In genomic region chrX:47523297-47523696, GRCh38 we compare ENCODE assay signal across 7 cellular contexts. TPM values are rescaled to one million over a fixed set of nuclear protein-coding genes. Genes with fewer than 3 reads are reported as not detected.
DNase-seq lines count a peak whose midpoint lies in the region; ATAC-seq and TF ChIP-seq lines count a peak whose summit lies in the region.

No MANE protein-coding gene starts in this region.

- POLR2A ChIA-PET in WTC11 (lab: Charles Lee) = interaction anchor here (1.2 kb wide), 1 partner anchor 332 kb away, joined by 6 read pairs; no protein-coding TSS in a partner anchor

- H3K4me2 ChIP-seq in mammary epithelial cell (ENCODE audit: insufficient read depth, low read depth, low read length) = peak overlapping the region; percentile 69

- H3K4me3 ChIP-seq in mammary epithelial cell (replicated peaks in 1 of 3; ENCODE audit: insufficient read depth in 1 of 3, low read depth in 2 of 3, low read length in 3 of 3) = peak overlapping the region; percentile 24 to 53 (median 48)

- no peak overlapping the region for H3K27ac Mint-ChIP-seq in WTC11

- BruUV-seq in mammary epithelial cell (replicated peaks; lab: Mats Ljungman, UMichigan) = no TSS peak

- H3K27me3 Mint-ChIP-seq in WTC11 (ENCODE audit: low read depth) = peaks cover 9% of the 10 kb centered on the region

- in situ Hi-C loops in GM13976 (cut with MboI; ENCODE audit: low sequenced_read_pairs, unreplicated experiment) (loop anchor here (10.0 kb wide), 1 partner anchor 328 kb away; the partner anchor contains the start of gene UBA1), mammary epithelial cell (cut with MboI; ENCODE audit: low sequenced_read_pairs in 2 of 2) (no loop called here)

- no peak overlapping the region for H3K9ac ChIP-seq in mammary epithelial cell (ENCODE audit: insufficient read depth, low read length)

- H3K9me3 Mint-ChIP-seq in WTC11 = no peaks in the 10 kb centered on the region

- H4K20me1 ChIP-seq in mammary epithelial cell (ENCODE audit: insufficient read depth, low read length) = no peaks in the 10 kb centered on the region

- H3K79me2 ChIP-seq in mammary epithelial cell (ENCODE audit: insufficient read depth, low read length) = no peaks in the 10 kb centered on the region

- dilution Hi-C loops in mammary epithelial cell (cut with HindIII; ENCODE audit: low sequenced_read_pairs) = loop anchor here (10.0 kb wide), 2 partner anchors 62 to 328 kb away; partner anchors contain the start of genes TIMP1 and UBA1

- 13% methylated on average over 16 of the region's 33 CpGs for WGBS in mammary epithelial cell (ENCODE audit: low coverage, missing lambda C conversion rate)

- H3K36me3 Mint-ChIP-seq in WTC11 = no peaks in the 10 kb centered on the region

- ATAC-seq in HG02885 (IDR thresholded peaks at IDR 0.05; ENCODE audit: poor library complexity, unreplicated experiment) (peak; percentile 93), WTC11 (peak; percentile 98)

- DNase-seq in GM13976 (ENCODE audit: low spot score) (peak; percentile 88), NCI-H2171 (lab: John Stamatoyannopoulos, UW) (peak; percentile 30), WTC11 (ENCODE audit: low spot score) (peak; percentile 83), mammary epithelial cell (peak; percentile 36), inferior parietal cortex (ENCODE audit: extremely low spot score) (peak; percentile 76)
- peak; percentile 55 to 76 for DNase-seq in stimulated activated CD4-positive, alpha-beta T cell treated with anti-CD3 and anti-CD28 coated beads, Interleukin-12 subunit alpha, Interleukin-12 subunit beta, amount 100 ng/mL, for 24 hours (ENCODE audit: low read depth in 2 of 2)

- CTCF ChIA-PET in WTC11 (lab: Charles Lee) (interaction anchor here (0.6 to 3.7 kb wide), 31 partner anchors 8 to 434 kb away, joined by 3 to 45 read pairs (median 4); partner anchors contain the start of genes NDUFB11, RBM10 and ZNF81), mammary epithelial cell (lab: Charles Lee; ENCODE audit: low non-redundant PET) (interaction anchor here (0.6 to 1.0 kb wide), 2 partner anchors 26 to 228 kb away, joined by 3 to 7 read pairs; no protein-coding TSS in a partner anchor)

- 0 out of 2 replicates have a peak, but pooled peaks cover 3% of the 10 kb centered on the region for H3K4me1 Mint-ChIP-seq in WTC11

- TF ChIP-seq CTCF in GM13976 (IDR thresholded peaks at IDR 0.05; ENCODE audit: borderline replicate concordance, control extremely low read depth, extremely low read depth, insufficient read depth, missing control alignments) (peak; percentile 69), WTC11 (IDR thresholded peaks at IDR 0.05) (peak; percentile 69), mammary epithelial cell (conservative IDR thresholded peaks at IDR 0.05 in 1 of 2, IDR thresholded peaks at IDR 0.05 in 1 of 2; ENCODE audit: extremely low read depth in 1 of 2, insufficient read depth in 1 of 2, low read depth in 1 of 2, low read length in 2 of 2) (peak; percentile 50 to 78)

- peak overlapping the region; percentile 71 for H3K4me3 Mint-ChIP-seq in WTC11

- H3K27me3 ChIP-seq in mammary epithelial cell (ENCODE audit: insufficient read depth, low read length) = no peaks in the 10 kb centered on the region

- intact Hi-C loops in mammary epithelial cell (cut with micrococcal nuclease) = loop anchor here (1.0 to 5.0 kb wide), 4 partner anchors 26 to 330 kb away; partner anchors contain the start of genes UBA1 and ZNF41

- peaks cover 3% of the 10 kb centered on the region for H3K4me1 ChIP-seq in mammary epithelial cell (ENCODE audit: insufficient read depth, low read length)

- H3K27ac ChIP-seq in mammary epithelial cell (ENCODE audit: insufficient read depth, low read depth, low read length) = no peak overlapping the region

- H2AFZ ChIP-seq in mammary epithelial cell (ENCODE audit: low read depth, low read length) = peak overlapping the region; percentile 85

- H3K9me3 ChIP-seq in mammary epithelial cell (replicated peaks; ENCODE audit: insufficient read depth, low read length) = no peaks in the 10 kb centered on the region

- no peaks in the 10 kb centered on the region for H3K36me3 ChIP-seq in mammary epithelial cell (ENCODE audit: insufficient read depth, low read length)

TF ChIP-seq in WTC11, 78 proteins besides CTCF, POLR2A, EP300 and RAD21:
- TF ChIP-seq SP1 (CRISPR knock-in tag; conservative IDR thresholded peaks at IDR 0.05) (peak; percentile 63), CREM (CRISPR knock-in tag; IDR thresholded peaks at IDR 0.05) (no peak)

RNA-seq across cellular contexts. Expression of gene ARAF, which starts 37.7 kb away (rescaled TPM):
- total RNA-seq in WTC11 (2021) (52.5 to 55.8 TPM (median 55.1 TPM) in 3 replicates), mammary epithelial cell (10 to 100 TPM; 15.8 to 48.6 TPM)
- polyA plus RNA-seq in mammary epithelial cell = 36.9 TPM
- 35.6 TPM for polyA minus RNA-seq in mammary epithelial cell

RNA-seq across cellular contexts. Expression of gene ZNF41, which starts 40.3 kb away (rescaled TPM):
- total RNA-seq in WTC11 (2021) (4.9 to 6.7 TPM (median 6.6 TPM) in 3 replicates), mammary epithelial cell (1 to 10 TPM; 6.0 to 9.5 TPM)
- 3.5 TPM for polyA plus RNA-seq in mammary epithelial cell
- 7.2 TPM for polyA minus RNA-seq in mammary epithelial cell

RNA-seq across cellular contexts. Expression of gene TIMP1, which starts 58.9 kb away (rescaled TPM):
- 35.4 to 50.8 TPM (median 50.1 TPM) in 3 replicates for total RNA-seq in WTC11 (2021)
- 100 to 1,000 TPM; 170 to 219 TPM for total RNA-seq in mammary epithelial cell
- 582 TPM for polyA plus RNA-seq in mammary epithelial cell
- 755 TPM for polyA minus RNA-seq in mammary epithelial cell

Comparison
In these comparisons a context has a peak if more than half of its experiments do, and no peak if none do; other contexts are left out.
1. DNase-seq: peak in every context shown above with its lines; median percentile 88 in GM13976; 83 in WTC11; 76 in inferior parietal cortex; 66 in stimulated activated CD4-positive, alpha-beta T cell treated with anti-CD3 and anti-CD28 coated beads, Interleukin-12 subunit alpha, Interleukin-12 subunit beta, amount 100 ng/mL, for 24 hours; 36 in mammary epithelial cell; 30 in NCI-H2171.